ENCODE assay signal across 8 cellular contexts in genomic region chr7:23020742-23021401, GRCh38. TPM values are rescaled to one million over a fixed set of nuclear protein-coding genes. Genes with fewer than 3 reads are reported as not detected.
DNase-seq lines count a peak whose midpoint lies in the region; ATAC-seq, FAIRE-seq and TF ChIP-seq lines count a peak whose summit lies in the region.

No MANE protein-coding gene starts in this region.

- H4K91ac ChIP-seq in neuronal stem cell (ENCODE audit: low read depth, low read length, poor library complexity): no peak overlapping the region

- no peaks in the 10 kb centered on the region for H3K36me3 ChIP-seq in CD8-positive, alpha-beta T cell (ENCODE audit: insufficient read depth, low read length)
- H3K36me3 ChIP-seq in OCI-LY7 (ENCODE audit: insufficient read depth, low read length) (no peaks in the 10 kb centered on the region), osteoblast (ENCODE audit: insufficient read depth, low read length) (no peaks in the 10 kb centered on the region), neuronal stem cell (replicated peaks in 1 of 2; ENCODE audit: control insufficient read depth in 2 of 2, insufficient read depth in 2 of 2, low read length in 2 of 2) (no peaks in the 10 kb centered on the region)

- H2BK15ac ChIP-seq in neuronal stem cell (ENCODE audit: low read length): no peak overlapping the region

- no peak overlapping the region for H3K27ac ChIP-seq in CD8-positive, alpha-beta T cell (ENCODE audit: low read depth, low read length)
- H3K27ac ChIP-seq in OCI-LY7 (ENCODE audit: low read depth, low read length, poor library complexity, severe bottlenecking) (no peak overlapping the region), osteoblast (ENCODE audit: low read depth, low read length) (peak overlapping the region; percentile 79), neuronal stem cell (replicated peaks; ENCODE audit: low read length) (no peak overlapping the region)

- H3K79me2 ChIP-seq in OCI-LY7 (ENCODE audit: insufficient read depth, low read depth, low read length) (no peaks in the 10 kb centered on the region), osteoblast (ENCODE audit: insufficient read depth, low read length) (no peaks in the 10 kb centered on the region)

- no TSS peak for BruUV-seq in OCI-LY7 (replicated peaks; lab: Mats Ljungman, UMichigan)

- WGBS in neuronal stem cell (ENCODE audit: extremely low coverage in 2 of 2, insufficient read length in 2 of 2, insufficient replicate concordance in 1 of 2), 2 donors: no CpG with 5 or more reads among the region's 3 CpGs

- peaks cover 6% of the 10 kb centered on the region for H3K27me3 Mint-ChIP-seq in CD8-positive, alpha-beta T cell (ENCODE audit: low read depth)

- no peak for FAIRE-seq in GM12891 (lab: Jason Lieb, UNC)

- H4K8ac ChIP-seq in neuronal stem cell (ENCODE audit: low read depth, low read length): no peak overlapping the region

- H2BK12ac ChIP-seq in neuronal stem cell (ENCODE audit: low read length): no peak overlapping the region

- no peak overlapping the region for H3K23ac ChIP-seq in neuronal stem cell (ENCODE audit: low read depth, low read length, poor library complexity)

- H3K27ac Mint-ChIP-seq in CD8-positive, alpha-beta T cell: no peak overlapping the region

- H2BK5ac ChIP-seq in neuronal stem cell (ENCODE audit: low read length): no peak overlapping the region

- no peak for DNase-seq in CD8-positive, alpha-beta T cell
- DNase-seq in OCI-LY7 (ENCODE audit: low spot score): no peak
- peak; percentile 89 to 94 for DNase-seq in cardiac fibroblast (ENCODE audit: low read depth in 2 of 2)
- DNase-seq in osteoblast (ENCODE audit: insufficient read length, low spot score, missing footprints): peak; percentile 50
- DNase-seq in GM12891 (ENCODE audit: insufficient read length, low spot score): no peak
- DNase-seq in neuronal stem cell (ENCODE audit: low spot score): no peak
- DNase-seq in NCI-H2107 treated with DMSO at 0.1 percent for 48 hours (lab: John Stamatoyannopoulos, UW; ENCODE audit: unreplicated experiment): no peak

- no peak overlapping the region for H2BK120ac ChIP-seq in neuronal stem cell (ENCODE audit: low read depth, low read length)

- no peaks in the 10 kb centered on the region for H3K9me3 Mint-ChIP-seq in CD8-positive, alpha-beta T cell

- H3K4me1 ChIP-seq in CD8-positive, alpha-beta T cell (ENCODE audit: insufficient read depth, low read length): peaks cover 5% of the 10 kb centered on the region
- H3K4me1 ChIP-seq in OCI-LY7 (ENCODE audit: insufficient read depth, low read length, poor library complexity, severe bottlenecking) (peaks cover 47% of the 10 kb centered on the region), osteoblast (ENCODE audit: insufficient read depth, low read length) (peaks cover 20% of the 10 kb centered on the region), neuronal stem cell (ENCODE audit: control insufficient read depth in 2 of 2, insufficient read depth in 1 of 2, low read depth in 1 of 2, low read length in 2 of 2) (peaks cover 7 to 11% of the 10 kb centered on the region in 2 donors)

- TF ChIP-seq POLR2A in GM12891 (IDR thresholded peaks at IDR 0.05; ENCODE audit: low read depth, low read length): no peak

- no peak overlapping the region for H3K18ac ChIP-seq in neuronal stem cell (ENCODE audit: low read length)

- no peak for TF ChIP-seq CTCF in CD8-positive, alpha-beta T cell (IDR thresholded peaks at IDR 0.05)
- TF ChIP-seq CTCF in OCI-LY7 (conservative IDR thresholded peaks at IDR 0.05; ENCODE audit: low read length): no peak
- TF ChIP-seq CTCF in cardiac fibroblast (IDR thresholded peaks at IDR 0.05; ENCODE audit: low read depth, low read length): no peak
- no peak for TF ChIP-seq CTCF in osteoblast (IDR thresholded peaks at IDR 0.05; ENCODE audit: extremely low read depth, low read depth, low read length)

- H3K14ac ChIP-seq in neuronal stem cell (ENCODE audit: low read length): no peak overlapping the region

- H3K27me3 ChIP-seq in CD8-positive, alpha-beta T cell (ENCODE audit: insufficient read depth, low read length): no peaks in the 10 kb centered on the region
- H3K27me3 ChIP-seq in osteoblast (ENCODE audit: insufficient read depth, low read length): no peaks in the 10 kb centered on the region
- no peaks in the 10 kb centered on the region for H3K27me3 ChIP-seq in neuronal stem cell (ENCODE audit: control insufficient read depth in 3 of 3, insufficient read depth in 3 of 3, low read depth in 1 of 3, low read length in 3 of 3)

- H3K4ac ChIP-seq in neuronal stem cell (ENCODE audit: low read length): no peak overlapping the region

- no peaks in the 10 kb centered on the region for H3K79me1 ChIP-seq in neuronal stem cell (ENCODE audit: low read depth, low read length)

- no peak overlapping the region for H3K4me3 ChIP-seq in CD8-positive, alpha-beta T cell (ENCODE audit: low read depth, low read length)
- H3K4me3 ChIP-seq in OCI-LY7 (ENCODE audit: low read depth, low read length, poor library complexity, severe bottlenecking) (no peak overlapping the region), cardiac fibroblast (replicated peaks in 1 of 2; ENCODE audit: low read depth in 2 of 2, low read length in 2 of 2) (no peak overlapping the region), osteoblast (ENCODE audit: insufficient read depth, low read length) (no peak overlapping the region), neuronal stem cell (ENCODE audit: low read length in 2 of 2) (no peak overlapping the region)

- H2AK5ac ChIP-seq in neuronal stem cell (ENCODE audit: low read depth, low read length): no peak overlapping the region

- ATAC-seq in CD8-positive, alpha-beta T cell: peak; percentile 70
- ATAC-seq in GM18861 (IDR thresholded peaks at IDR 0.05; ENCODE audit: unreplicated experiment): no peak

- H3K4me2 ChIP-seq in OCI-LY7 (ENCODE audit: low read length) (no peak overlapping the region), osteoblast (ENCODE audit: insufficient read depth, low read length) (peak overlapping the region; percentile 41), neuronal stem cell (ENCODE audit: insufficient read depth, low read length, poor library complexity, severe bottlenecking) (no peak overlapping the region)

- no peaks in the 10 kb centered on the region for H3K9me2 ChIP-seq in OCI-LY7 (ENCODE audit: insufficient read depth, low read length)

- no peaks in the 10 kb centered on the region for H3K36me3 Mint-ChIP-seq in CD8-positive, alpha-beta T cell

- H2AFZ ChIP-seq in OCI-LY7 (ENCODE audit: low read length) (peak overlapping the region; percentile 50; the same call in 1 of the 2 replicates), osteoblast (ENCODE audit: low read length) (peak overlapping the region; percentile 67), neuronal stem cell (ENCODE audit: low read length) (no peak overlapping the region)

- H4K20me1 ChIP-seq in OCI-LY7 (ENCODE audit: insufficient read depth, low read length) (no peaks in the 10 kb centered on the region), osteoblast (ENCODE audit: insufficient read depth, low read length) (no peaks in the 10 kb centered on the region)

- POLR2A ChIA-PET in CD8-positive, alpha-beta T cell (lab: Charles Lee): no interaction called here
- POLR2A ChIA-PET in OCI-LY7 (lab: Charles Lee): interaction anchor here (0.6 kb wide), 1 partner anchor 155 kb away, joined by 4 read pairs; no protein-coding TSS in a partner anchor

- intact Hi-C loops in CD8-positive, alpha-beta T cell (cut with DNase I, micrococcal nuclease): no loop called here
- intact Hi-C loops in OCI-LY7 (cut with micrococcal nuclease; ENCODE audit: unreplicated experiment): no loop called here

- H3K4me3 Mint-ChIP-seq in CD8-positive, alpha-beta T cell: no peak overlapping the region

- H3K4me1 Mint-ChIP-seq in CD8-positive, alpha-beta T cell (ENCODE audit: low read depth): peaks cover 12% of the 10 kb centered on the region

- no peak overlapping the region for H3K9ac ChIP-seq in neuronal stem cell (ENCODE audit: low read depth, low read length, poor library complexity)

- CTCF ChIA-PET in CD8-positive, alpha-beta T cell (lab: Charles Lee): no interaction called here
- CTCF ChIA-PET in OCI-LY7 (lab: Charles Lee; ENCODE audit: unreplicated experiment): interaction anchor here (0.6 kb wide), 1 partner anchor 1594 kb away, joined by 5 read pairs; no protein-coding TSS in a partner anchor

- H3K9me3 ChIP-seq in CD8-positive, alpha-beta T cell (ENCODE audit: low read length): no peaks in the 10 kb centered on the region
- H3K9me3 ChIP-seq in OCI-LY7 (ENCODE audit: low read length) (0 out of 2 replicates have a peak, but pooled peaks cover 4% of the 10 kb centered on the region), osteoblast (ENCODE audit: low read depth, low read length) (no peaks in the 10 kb centered on the region), neuronal stem cell (replicated peaks in 1 of 2; ENCODE audit: control insufficient read depth in 2 of 2, insufficient read depth in 1 of 2, low read depth in 1 of 2, low read length in 2 of 2) (no peaks in the 10 kb centered on the region)

TF ChIP-seq in GM12891, 5 proteins besides CTCF, POLR2A, EP300 and RAD21:
- TF ChIP-seq POLR2AphosphoS5 (IDR thresholded peaks at IDR 0.05; ENCODE audit: low read depth, low read length): no peak
- TF ChIP-seq POU2F2 (IDR thresholded peaks at IDR 0.05; ENCODE audit: low read depth, low read length): no peak
- TF ChIP-seq PAX5 (IDR thresholded peaks at IDR 0.05; ENCODE audit: insufficient read depth, low read length, severe bottlenecking): no peak
- no peak for TF ChIP-seq SPI1 (IDR thresholded peaks at IDR 0.05; ENCODE audit: low read depth, low read length)
- no peak for TF ChIP-seq TAF1 (IDR thresholded peaks at IDR 0.05; ENCODE audit: low read depth, low read length)

RNA-seq across cellular contexts. Expression of gene HYCC1, which starts 6.9 kb away (rescaled TPM):
- 10 to 100 TPM; 10.7 to 13.5 TPM for total RNA-seq in CD8-positive, alpha-beta T cell
- 43.3 and 69.9 TPM in 2 replicates for total RNA-seq in OCI-LY7 (2014; rRNA removed; shearing (Covaris generic))
- 157 and 171 TPM in 2 replicates for total RNA-seq in OCI-LY7 (2022)
- 103 and 121 TPM in 2 replicates for total RNA-seq in osteoblast
- 11.9 TPM for polyA plus RNA-seq in GM12891 (2012; ENCODE audit: low read depth, missing spikeins)
- 52.6 TPM for polyA plus RNA-seq in neuronal stem cell (2013, experiment 1 of 2)
- polyA plus RNA-seq in neuronal stem cell (2013, experiment 2 of 2): 56.2 TPM

Comparison
In these comparisons a context has a peak if more than half of its experiments do, and no peak if none do; other contexts are left out.
1. DNase-seq: peak in cardiac fibroblast (2 of 2) and osteoblast (single experiment); none in CD8-positive, alpha-beta T cell (0 of 7), OCI-LY7 (single experiment), GM12891 (single experiment), neuronal stem cell (single experiment) and NCI-H2107 treated with DMSO at 0.1 percent for 48 hours (single experiment).